ENCODE assay signal across 22 cellular contexts in the genomic region with DNA sequence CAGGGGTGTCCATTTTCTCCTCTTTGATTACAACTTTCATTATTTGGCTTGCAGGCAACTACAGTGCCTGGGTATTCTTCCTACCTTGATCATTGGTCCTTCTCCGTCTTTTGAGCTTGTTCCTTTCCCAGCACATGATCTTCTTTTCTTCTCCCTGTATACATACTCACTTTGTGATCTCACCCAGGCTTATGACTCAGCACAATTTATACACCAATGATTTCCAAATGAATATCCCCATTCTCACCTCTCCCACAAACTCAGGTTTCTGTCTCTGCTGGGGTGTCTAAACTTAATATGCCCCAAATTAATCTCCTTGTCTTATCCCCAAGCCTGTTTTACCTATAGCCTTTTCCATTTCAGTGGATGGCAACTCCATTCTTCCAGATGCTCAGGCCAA. TPM values are rescaled to one million over a fixed set of nuclear protein-coding genes. Genes with fewer than 3 reads are reported as not detected.
DNase-seq lines count a peak whose midpoint lies in the region; ATAC-seq and TF ChIP-seq lines count a peak whose summit lies in the region.
"Had no signal": no experiment of that assay in that cellular context is flagged by ENCODE, and none has a peak within 500 bp of the region (broad histone marks: within the 10 kb centered on the region; RNA-seq: fewer than 3 reads in every experiment).

No MANE protein-coding gene starts in this region.

- H3K4me3 ChIP-seq in mammary epithelial cell (replicated peaks in 1 of 3; ENCODE audit: insufficient read depth in 1 of 3, low read depth in 2 of 3, low read length in 3 of 3): no peak overlapping the region
- no peak overlapping the region for H3K4me3 ChIP-seq in breast epithelium
- no peak overlapping the region for H3K4me3 ChIP-seq in epithelial cell of esophagus (ENCODE audit: low read length)
- H3K4me3 ChIP-seq: BLaER1 had no signal

- in situ Hi-C loops in mammary epithelial cell (cut with MboI; ENCODE audit: low sequenced_read_pairs in 2 of 2): no loop called here

- no peak overlapping the region for H3K4me3 Mint-ChIP-seq in glutamatergic neuron (ENCODE audit: unreplicated experiment)
- H3K4me3 Mint-ChIP-seq: CD4-positive, CD25-positive, alpha-beta regulatory T cell; H9 had no signal

- peak; percentile 19 for DNase-seq in mammary epithelial cell
- no peak for DNase-seq in breast epithelium (ENCODE audit: low spot score in 2 of 2)
- DNase-seq in RKO (ENCODE audit: low spot score): peak; percentile 7
- DNase-seq in epithelial cell of esophagus (ENCODE audit: low read depth): peak; percentile 47
- no peak for DNase-seq in left colon
- DNase-seq in stimulated activated CD4-positive, alpha-beta T cell treated with anti-CD3 and anti-CD28 coated beads, Interleukin-1b, Interleukin-23, amount 100 ng/mL, for 48 hours: no peak
- DNase-seq in mesenteric fat pad (ENCODE audit: low spot score): no peak
- DNase-seq in glutamatergic neuron: no peak
- DNase-seq: 8988T; CD4-positive, CD25-positive, alpha-beta regulatory T cell; DMS79 treated with DMSO at 0.1 percent for 48 hours; H9; MM.1S; NCI-H1694; NCI-H2029 treated with DMSO at 0.1 percent for 48 hours; NCI-H446 treated with DMSO at 0.1 percent for 48 hours; NCI-H526; SHP77 treated with DMSO at 0.1 percent for 48 hours had no signal

- intact Hi-C loops in mammary epithelial cell (cut with micrococcal nuclease) (no loop called here), breast epithelium (cut with DNase I; ENCODE audit: low total_unique reads) (no loop called here), left colon (cut with DNase I, micrococcal nuclease) (no loop called here)

- H2AFZ ChIP-seq in mammary epithelial cell (ENCODE audit: low read depth, low read length): no peak overlapping the region

- no peak overlapping the region for H3K4me2 ChIP-seq in mammary epithelial cell (ENCODE audit: insufficient read depth, low read depth, low read length)
- H3K4me2 ChIP-seq: BLaER1, KMS-11 had no signal

- H3K36me3 Mint-ChIP-seq in glutamatergic neuron (ENCODE audit: unreplicated experiment): peaks cover 15% of the 10 kb centered on the region
- H3K36me3 Mint-ChIP-seq: CD4-positive, CD25-positive, alpha-beta regulatory T cell had no signal

- BruUV-seq in mammary epithelial cell (replicated peaks; lab: Mats Ljungman, UMichigan): no TSS peak

- H3K27ac ChIP-seq in mammary epithelial cell (ENCODE audit: insufficient read depth, low read depth, low read length): no peak overlapping the region
- no peak overlapping the region for H3K27ac ChIP-seq in breast epithelium
- H3K27ac ChIP-seq: BLaER1, KMS-11 had no signal

- no peaks in the 10 kb centered on the region for H3K4me1 Mint-ChIP-seq in glutamatergic neuron (ENCODE audit: low read depth, unreplicated experiment)
- H3K4me1 Mint-ChIP-seq: CD4-positive, CD25-positive, alpha-beta regulatory T cell had no signal

- no peak for TF ChIP-seq POLR2A in breast epithelium (IDR thresholded peaks at IDR 0.05)

- no peak overlapping the region for H3K27ac Mint-ChIP-seq in glutamatergic neuron (ENCODE audit: unreplicated experiment)
- H3K27ac Mint-ChIP-seq: CD4-positive, CD25-positive, alpha-beta regulatory T cell; H9 had no signal

- peaks cover 10% of the 10 kb centered on the region for H3K9me3 ChIP-seq in mammary epithelial cell (replicated peaks; ENCODE audit: insufficient read depth, low read length)
- H3K9me3 ChIP-seq in breast epithelium: peaks cover 5 to 19% of the 10 kb centered on the region in 2 donors

- 100% methylated on average over 1 of the region's 1 CpG for WGBS in mammary epithelial cell (ENCODE audit: low coverage, missing lambda C conversion rate)

- H3K79me2 ChIP-seq in mammary epithelial cell (ENCODE audit: insufficient read depth, low read length): no peaks in the 10 kb centered on the region

- CTCF ChIA-PET in mammary epithelial cell (lab: Charles Lee; ENCODE audit: low non-redundant PET): no interaction called here

- H3K36me3 ChIP-seq in mammary epithelial cell (ENCODE audit: insufficient read depth, low read length): no peaks in the 10 kb centered on the region
- no peaks in the 10 kb centered on the region for H3K36me3 ChIP-seq in breast epithelium
- H3K36me3 ChIP-seq: BLaER1 had no signal

- no peaks in the 10 kb centered on the region for H3K27me3 Mint-ChIP-seq in glutamatergic neuron (ENCODE audit: unreplicated experiment)

- TF ChIP-seq CTCF in mammary epithelial cell (conservative IDR thresholded peaks at IDR 0.05 in 1 of 2, IDR thresholded peaks at IDR 0.05 in 1 of 2; ENCODE audit: extremely low read depth in 1 of 2, insufficient read depth in 1 of 2, low read depth in 1 of 2, low read length in 2 of 2) (no peak), breast epithelium (IDR thresholded peaks at IDR 0.05) (no peak), epithelial cell of esophagus (IDR thresholded peaks at IDR 0.05; ENCODE audit: insufficient read depth, low read depth, low read length, missing control alignments) (no peak), glutamatergic neuron (IDR thresholded peaks at IDR 0.05; ENCODE audit: partially characterized antibody, unreplicated experiment) (no peak)

- H3K9ac ChIP-seq in mammary epithelial cell (ENCODE audit: insufficient read depth, low read length): no peak overlapping the region
- H3K9ac ChIP-seq: BLaER1, KMS-11 had no signal

- no peaks in the 10 kb centered on the region for H4K20me1 ChIP-seq in mammary epithelial cell (ENCODE audit: insufficient read depth, low read length)
- H4K20me1 ChIP-seq: BLaER1 had no signal

- H3K27me3 ChIP-seq in mammary epithelial cell (ENCODE audit: insufficient read depth, low read length) (no peaks in the 10 kb centered on the region), breast epithelium (no peaks in the 10 kb centered on the region)
- H3K27me3 ChIP-seq: BLaER1 had no signal

- peaks cover 3% of the 10 kb centered on the region for H3K9me3 Mint-ChIP-seq in glutamatergic neuron (ENCODE audit: unreplicated experiment)

- dilution Hi-C loops in mammary epithelial cell (cut with HindIII; ENCODE audit: low sequenced_read_pairs): no loop called here

- ATAC-seq in left colon: no peak
- ATAC-seq: Panc1 had no signal

- H3K4me1 ChIP-seq in mammary epithelial cell (ENCODE audit: insufficient read depth, low read length) (no peaks in the 10 kb centered on the region), breast epithelium (no peaks in the 10 kb centered on the region)
- H3K4me1 ChIP-seq: BLaER1 had no signal

RNA-seq across cellular contexts. Expression of a gene that starts 19.5 kb away (rescaled TPM):
- under 1 TPM in 1 of 2 donors, not detected in 1; 0.50 TPM for total RNA-seq in mammary epithelial cell
- polyA plus RNA-seq in mammary epithelial cell: under 0.01 TPM
- not detected for polyA minus RNA-seq in mammary epithelial cell
- total RNA-seq in breast epithelium: not detected
- total RNA-seq in left colon: under 1 TPM in 1 of 2 donors, not detected in 1; 0.08 TPM
- not detected for total RNA-seq in mesenteric fat pad
- not detected for total RNA-seq in glutamatergic neuron (ENCODE audit: unreplicated experiment)
- total RNA-seq: CD4-positive, CD25-positive, alpha-beta regulatory T cell; H9; HT-29 had no signal
- polyA plus RNA-seq: CD4-positive, CD25-positive, alpha-beta regulatory T cell had no signal

Comparison
In these comparisons a context has a peak if more than half of its experiments do, and no peak if none do; other contexts are left out.
1. DNase-seq: peak in mammary epithelial cell (single experiment), RKO (single experiment) and epithelial cell of esophagus (single experiment); none in breast epithelium (0 of 2), left colon (0 of 2), stimulated activated CD4-positive, alpha-beta T cell treated with anti-CD3 and anti-CD28 coated beads, Interleukin-1b, Interleukin-23, amount 100 ng/mL, for 48 hours (single experiment), mesenteric fat pad (single experiment) and glutamatergic neuron (single experiment).